In genomic region chr6:133741375-133741861, GRCh38 we compare ENCODE assay signal across 12 cellular contexts.
DNase-seq lines count a peak whose midpoint lies in the region; ATAC-seq lines count a peak whose summit lies in the region.
"Had no signal": no experiment of that assay in that cellular context is flagged by ENCODE, and none has a peak within 500 bp of the region (broad histone marks: within the 10 kb centered on the region; RNA-seq: fewer than 3 reads in every experiment).

No MANE protein-coding gene starts in this region.

- H3K36me3 ChIP-seq in adipocyte (ENCODE audit: control insufficient read depth, insufficient read depth, low read length, severe bottlenecking) = no peaks in the 10 kb centered on the region
- H3K36me3 ChIP-seq: Peyer's patch had no signal

- H3K4me3 ChIP-seq in adipocyte (ENCODE audit: low read length) = no peak overlapping the region
- H3K4me3 ChIP-seq: Peyer's patch, testis had no signal

- peaks cover 14% of the 10 kb centered on the region for H3K4me1 ChIP-seq in adipocyte (ENCODE audit: control insufficient read depth, insufficient read depth, low read length)
- H3K4me1 ChIP-seq: Peyer's patch, testis had no signal

- no peaks in the 10 kb centered on the region for H3K27me3 ChIP-seq in adipocyte (replicated peaks; ENCODE audit: control insufficient read depth, insufficient read depth, low read length)
- H3K27me3 ChIP-seq: Peyer's patch, testis had no signal

- no peak for ATAC-seq in GM21390 (IDR thresholded peaks at IDR 0.05; ENCODE audit: unreplicated experiment)

- DNase-seq in DMS153 treated with DMSO at 0.1 percent for 48 hours (lab: John Stamatoyannopoulos, UW; ENCODE audit: unreplicated experiment) (peak; percentile 35), NCI-H2081 (lab: John Stamatoyannopoulos, UW) (peak; percentile 40 to 75), adipocyte (ENCODE audit: low read depth) (peak; percentile 25), kidney tubule cell (ENCODE audit: low spot score) (peak; percentile 35), islet precursor cell (no peak)
- no peak for DNase-seq in NK-92 treated with Interleukin-12 subunit alpha and Interleukin-12 subunit beta, amount 100 ng/mL, for 24 hours (lab: John Stamatoyannopoulos, UW)
- no peak for DNase-seq in effector CD4-positive, alpha-beta T cell
- DNase-seq: CD4-positive, CD25-positive, alpha-beta regulatory T cell; naive B cell; Peyer's patch; testis had no signal

- no peaks in the 10 kb centered on the region for H3K9me3 ChIP-seq in adipocyte (ENCODE audit: control insufficient read depth, low read length)
- H3K9me3 ChIP-seq: Peyer's patch, testis had no signal

- peak overlapping the region; percentile 5 for H3K9ac ChIP-seq in adipocyte (ENCODE audit: low read length)

Comparison
In these comparisons a context has a peak if more than half of its experiments do, and no peak if none do; other contexts are left out.
1. DNase-seq: peak in DMS153 treated with DMSO at 0.1 percent for 48 hours (single experiment), NCI-H2081 (2 of 2), adipocyte (single experiment) and kidney tubule cell (single experiment); none in NK-92 treated with Interleukin-12 subunit alpha and Interleukin-12 subunit beta, amount 100 ng/mL, for 24 hours (single experiment), effector CD4-positive, alpha-beta T cell (single experiment) and islet precursor cell (single experiment).